In genomic region chr7:100088621-100089457, GRCh38 we compare ENCODE assay signal across 8 cellular contexts. TPM values are rescaled to one million over a fixed set of nuclear protein-coding genes. Genes with fewer than 3 reads are reported as not detected.
DNase-seq lines count a peak whose midpoint lies in the region; ATAC-seq and TF ChIP-seq lines count a peak whose summit lies in the region.

Gene COPS6 (plus strand): TSS chr7:100088969. CDS start chr7:100088991, 22 bp downstream.

- DNase-seq in NCI-H510A (lab: John Stamatoyannopoulos, UW), result peak; percentile 48
- peak; percentile 90 to 91 for DNase-seq in activated CD4-positive, alpha-beta T cell treated with anti-CD3 and anti-CD28 coated beads, Interleukin-2, amount 50 U/mL, for 48 hours
- DNase-seq in dermis microvascular lymphatic vessel endothelial cell (ENCODE audit: low read depth in 2 of 2), result peak in 1 of 2 donors; percentile 66
- DNase-seq in stimulated activated CD4-positive, alpha-beta T cell treated with anti-CD3 and anti-CD28 coated beads, Interleukin-4, amount 100 ng/mL, for 1 hour, result peak; percentile 91

- H3K27me3 ChIP-seq in liver (ENCODE audit: control insufficient read depth in 4 of 4, insufficient read depth in 4 of 4, low read length in 3 of 4), result no peaks in the 10 kb centered on the region

- H3K9me3 ChIP-seq in ES-I3 (ENCODE audit: control insufficient read depth, insufficient read depth, low read length) (no peaks in the 10 kb centered on the region), liver (ENCODE audit: control insufficient read depth in 4 of 4, low read length in 3 of 4) (no peaks in the 10 kb centered on the region)

- TF ChIP-seq RAD21 in liver (IDR thresholded peaks at IDR 0.05), result no peak

- TF ChIP-seq CTCF in liver (IDR thresholded peaks at IDR 0.05; ENCODE audit: low read depth, low read length, missing input control), result no peak

- peak within 1 kb of the TSS; percentile 82 for H3K9ac ChIP-seq in ES-I3 (ENCODE audit: low read depth, low read length)
- H3K9ac ChIP-seq in liver (ENCODE audit: low read depth in 1 of 2, low read length in 2 of 2), result peak within 1 kb of the TSS; percentile 75 to 80

- ATAC-seq in HG02884 (IDR thresholded peaks at IDR 0.05; ENCODE audit: unreplicated experiment) (peak; percentile 50), GM21515 (IDR thresholded peaks at IDR 0.05; ENCODE audit: unreplicated experiment) (no peak)

- H3K36me3 ChIP-seq in ES-I3 (ENCODE audit: insufficient read depth, low read length), result peaks cover 24% of the 10 kb centered on the region
- peaks cover 13 to 36% (median 23%) of the 10 kb centered on the region in 4 donors for H3K36me3 ChIP-seq in liver (ENCODE audit: control insufficient read depth in 4 of 4, insufficient read depth in 3 of 4, low read depth in 1 of 4, low read length in 3 of 4)

- under 1% methylated on average over 68 of the region's 68 CpGs for WGBS in liver

- peak within 1 kb of the TSS; percentile 82 to 94 for H3K27ac ChIP-seq in liver (ENCODE audit: low read depth in 1 of 2, low read length in 2 of 2)

- H3K4me3 ChIP-seq in liver (ENCODE audit: low read depth in 1 of 3, low read length in 3 of 3), result peak within 1 kb of the TSS; percentile 80 to 94 (median 91)

- H3K4me1 ChIP-seq in ES-I3 (ENCODE audit: insufficient read depth, low read length) (peaks cover 7% of the 10 kb centered on the region; the same call in 1 of the 2 replicates), liver (ENCODE audit: control insufficient read depth in 4 of 4, insufficient read depth in 4 of 4, low read length in 3 of 4) (peaks cover 9 to 22% (median 13%) of the 10 kb centered on the region in 4 donors)

TF ChIP-seq in liver, 16 proteins besides CTCF, POLR2A, EP300 and RAD21:
- TF ChIP-seq SP1 (IDR thresholded peaks at IDR 0.05), result peak; percentile 66
- TF ChIP-seq ATF3 (IDR thresholded peaks at IDR 0.05), result no peak
- peak; percentile 96 for TF ChIP-seq YY1 (IDR thresholded peaks at IDR 0.05)
- peak in 1 of 2 donors; percentile 72 for TF ChIP-seq GABPA (IDR thresholded peaks at IDR 0.05 in 1 of 2, conservative IDR thresholded peaks at IDR 0.05 in 1 of 2)

RNA-seq across cellular contexts. Expression of gene COPS6, which starts in this region (rescaled TPM):
- total RNA-seq in dermis microvascular lymphatic vessel endothelial cell (66.1 and 79.3 TPM in 2 replicates), liver (10 to 100 TPM; 28.7 to 30.8 TPM)
- polyA plus RNA-seq in liver, result 10 to 100 TPM; 62.7 to 63.2 TPM
